23 cellular contexts compared by ENCODE assay signal in the genomic region with DNA sequence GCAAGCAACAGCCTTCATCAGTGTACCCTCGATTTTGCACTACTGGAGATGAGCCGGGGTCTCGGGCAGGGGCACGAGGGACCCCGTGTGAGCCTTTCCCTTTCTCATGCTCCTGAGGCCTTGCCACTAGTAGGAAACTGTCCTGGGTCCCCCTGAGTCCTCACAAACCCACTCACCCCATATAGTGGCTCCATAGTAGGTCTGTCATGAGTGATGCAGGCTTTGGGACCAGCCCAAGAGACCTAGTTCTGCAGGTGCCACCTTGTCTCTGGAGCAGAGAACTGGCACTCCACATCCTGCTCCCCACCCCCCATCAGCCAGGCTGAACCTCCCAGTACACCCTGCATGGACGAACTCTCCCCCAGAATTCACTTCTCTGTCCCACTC.
"Had no signal": no experiment of that assay in that cellular context is flagged by ENCODE, and none has a peak within 500 bp of the region (broad histone marks: within the 10 kb centered on the region; RNA-seq: fewer than 3 reads in every experiment).

No MANE protein-coding gene starts in this region.

- H3K27ac ChIP-seq: VCaP had no signal

- DNase-seq: activated CD4-positive, alpha-beta T cell treated with anti-CD3 and anti-CD28 coated beads, Interleukin-2, amount 10 ng/mL, durations not matched to agents 7 days and 5 days; activated CD4-positive, CD25-positive, alpha-beta regulatory T cell treated with anti-CD3 and anti-CD28 coated beads, Interleukin-2, amount 50 U/mL, for 72 hours; activated CD8-positive, alpha-beta memory T cell treated with anti-CD3 and anti-CD28 coated beads, Interleukin-2, amount 10 ng/mL, durations not matched to agents 7 days and 5 days; activated CD8-positive, alpha-beta T cell treated with anti-CD3 and anti-CD28 coated beads for 36 hours; activated gamma-delta T cell; activated naive CD4-positive, alpha-beta T cell treated with anti-CD3 and anti-CD28 coated beads, Interleukin-2, amount 50 U/mL, for 16 hours; activated naive CD8-positive, alpha-beta T cell treated with anti-CD3 and anti-CD28 coated beads, Interleukin-2, amount 50 U/mL, for 24 hours; activated T-cell treated with anti-CD3 and anti-CD28 coated beads for 4 hours; caudate nucleus; effector CD4-positive, alpha-beta T cell; foreskin melanocyte; left colon; naive thymus-derived CD8-positive, alpha-beta T cell; retina; stimulated activated CD4-positive, alpha-beta T cell treated with anti-CD3 and anti-CD28 coated beads, Interleukin-12 subunit alpha, Interleukin-12 subunit beta, amount 100 ng/mL, for 4 hours; stimulated activated CD4-positive, alpha-beta T cell treated with anti-CD3 and anti-CD28 coated beads, Interleukin-4, amount 100 ng/mL, for 4 hours; stimulated activated naive CD8-positive, alpha-beta T cell treated with anti-CD3 and anti-CD28 coated beads, Interleukin-15, Interleukin-2, amounts not matched to agents 100 U/mL and 50 U/mL, for 24 hours; SW 1271 had no signal

- H3K4me3 Mint-ChIP-seq: activated CD4-positive, alpha-beta T cell treated with anti-CD3 and anti-CD28 coated beads, Interleukin-2, amount 10 ng/mL, durations not matched to agents 7 days and 5 days; activated CD8-positive, alpha-beta memory T cell treated with anti-CD3 and anti-CD28 coated beads, Interleukin-2, amount 10 ng/mL, durations not matched to agents 7 days and 5 days; activated CD8-positive, alpha-beta T cell treated with anti-CD3 and anti-CD28 coated beads for 36 hours; activated naive CD8-positive, alpha-beta T cell treated with anti-CD3 and anti-CD28 coated beads, Interleukin-2, amount 50 U/mL, for 24 hours; dendritic cell treated with granulocyte-macrophage colony-stimulating factor and Interleukin-4, amounts not matched to agents 40 ng/mL and 50 ng/mL, for 4 days; naive thymus-derived CD8-positive, alpha-beta T cell had no signal

- H3K4me3 ChIP-seq: lung had no signal

- H3K4me1 Mint-ChIP-seq: activated naive CD8-positive, alpha-beta T cell treated with anti-CD3 and anti-CD28 coated beads, Interleukin-2, amount 50 U/mL, for 24 hours had no signal

- H3K36me3 Mint-ChIP-seq: activated CD8-positive, alpha-beta memory T cell treated with anti-CD3 and anti-CD28 coated beads, Interleukin-2, amount 10 ng/mL, durations not matched to agents 7 days and 5 days; naive thymus-derived CD8-positive, alpha-beta T cell had no signal

- H3K27ac Mint-ChIP-seq: activated CD4-positive, alpha-beta T cell treated with anti-CD3 and anti-CD28 coated beads, Interleukin-2, amount 10 ng/mL, durations not matched to agents 7 days and 5 days; activated CD8-positive, alpha-beta memory T cell treated with anti-CD3 and anti-CD28 coated beads, Interleukin-2, amount 10 ng/mL, durations not matched to agents 7 days and 5 days; activated CD8-positive, alpha-beta T cell treated with anti-CD3 and anti-CD28 coated beads for 36 hours; activated naive CD8-positive, alpha-beta T cell treated with anti-CD3 and anti-CD28 coated beads, Interleukin-2, amount 50 U/mL, for 24 hours; dendritic cell treated with granulocyte-macrophage colony-stimulating factor and Interleukin-4, amounts not matched to agents 40 ng/mL and 50 ng/mL, for 4 days; progenitor cell of endocrine pancreas had no signal

- FAIRE-seq: islet of Langerhans had no signal

- ATAC-seq: activated CD8-positive, alpha-beta memory T cell treated with anti-CD3 and anti-CD28 coated beads, Interleukin-2, amount 10 ng/mL, durations not matched to agents 7 days and 5 days; activated CD8-positive, alpha-beta T cell treated with anti-CD3 and anti-CD28 coated beads for 36 hours; activated naive CD8-positive, alpha-beta T cell treated with anti-CD3 and anti-CD28 coated beads, Interleukin-2, amount 50 U/mL, for 24 hours; left colon; naive thymus-derived CD8-positive, alpha-beta T cell; stimulated activated naive CD8-positive, alpha-beta T cell treated with anti-CD3 and anti-CD28 coated beads, Interleukin-15, Interleukin-2, amounts not matched to agents 100 U/mL and 50 U/mL, for 24 hours had no signal

- H3K9me3 Mint-ChIP-seq: activated CD4-positive, alpha-beta T cell treated with anti-CD3 and anti-CD28 coated beads, Interleukin-2, amount 10 ng/mL, durations not matched to agents 7 days and 5 days; activated CD8-positive, alpha-beta T cell treated with anti-CD3 and anti-CD28 coated beads for 36 hours; activated naive CD8-positive, alpha-beta T cell treated with anti-CD3 and anti-CD28 coated beads, Interleukin-2, amount 50 U/mL, for 24 hours; dendritic cell treated with granulocyte-macrophage colony-stimulating factor and Interleukin-4, amounts not matched to agents 40 ng/mL and 50 ng/mL, for 4 days; naive thymus-derived CD8-positive, alpha-beta T cell had no signal

- H3K27me3 Mint-ChIP-seq: activated CD4-positive, alpha-beta T cell treated with anti-CD3 and anti-CD28 coated beads, Interleukin-2, amount 10 ng/mL, durations not matched to agents 7 days and 5 days; activated CD8-positive, alpha-beta memory T cell treated with anti-CD3 and anti-CD28 coated beads, Interleukin-2, amount 10 ng/mL, durations not matched to agents 7 days and 5 days; activated CD8-positive, alpha-beta T cell treated with anti-CD3 and anti-CD28 coated beads for 36 hours; activated naive CD8-positive, alpha-beta T cell treated with anti-CD3 and anti-CD28 coated beads, Interleukin-2, amount 50 U/mL, for 24 hours; progenitor cell of endocrine pancreas had no signal
